8 cellular contexts compared by ENCODE assay signal in genomic region chr6:118651282-118652050, GRCh38. TPM values are rescaled to one million over a fixed set of nuclear protein-coding genes. Genes with fewer than 3 reads are reported as not detected.
DNase-seq lines count a peak whose midpoint lies in the region; ATAC-seq and TF ChIP-seq lines count a peak whose summit lies in the region.

Gene CEP85L, minus strand, starts transcription at chr6:118651591. Its CDS starts 322 bp downstream, at chr6:118651269.

- POLR2A ChIA-PET in T-cell (lab: Charles Lee), result interaction anchor here (0.6 to 1.1 kb wide), 12 partner anchors 8 to 244 kb away, joined by 3 to 5 read pairs (median 4); no protein-coding TSS in a partner anchor

- peak within 1 kb of the TSS; percentile 78 to 92 (median 90) for H3K4me3 Mint-ChIP-seq in T-cell

- TF ChIP-seq CTCF in GM13977 (IDR thresholded peaks at IDR 0.05; ENCODE audit: extremely low read depth, insufficient read depth, missing control alignments) (no peak), heart right ventricle (IDR thresholded peaks at IDR 0.05) (peak in 1 of 9 donors; percentile 3), upper lobe of left lung (IDR thresholded peaks at IDR 0.05) (peak in 2 of 6 experiments; percentile 20 to 49)

- H3K27me3 ChIP-seq in heart right ventricle (no peaks in the 10 kb centered on the region), upper lobe of left lung (no peaks in the 10 kb centered on the region)

- ATAC-seq in HG02870 (IDR thresholded peaks at IDR 0.05; ENCODE audit: unreplicated experiment) (peak; percentile 79), T-cell (replicated peaks in 1 of 4) (peak; percentile 91 to 94 (median 93)), heart right ventricle (peak; percentile 97 to 99 (median 98)), upper lobe of left lung (ENCODE audit: low FRiP score in 2 of 2) (peak; percentile 96 to 99)

- WGBS in adipose tissue, 3 donors, result 0 to 1% (median 0%) methylated on average over 51 to 77 of the region's 77 CpGs
- 1% methylated on average over 65 to 77 of the region's 77 CpGs for WGBS in heart right ventricle, 2 donors
- WGBS in upper lobe of left lung, 2 donors, result 1 to 8% methylated on average over 9 to 22 of the region's 77 CpGs

- peak within 1 kb of the TSS; percentile 71 to 98 (median 91) for H3K4me3 ChIP-seq in heart right ventricle
- H3K4me3 ChIP-seq in upper lobe of left lung, result peak within 1 kb of the TSS; percentile 71 to 93 (median 80)

- H3K9me3 ChIP-seq in heart right ventricle (no peaks in the 10 kb centered on the region), upper lobe of left lung (no peaks in the 10 kb centered on the region)

- no peak for TF ChIP-seq EP300 in upper lobe of left lung (IDR thresholded peaks at IDR 0.05)

- peak in 3 of 4 donors; percentile 64 to 86 (median 85) for TF ChIP-seq POLR2A in upper lobe of left lung (IDR thresholded peaks at IDR 0.05)

- in situ Hi-C loops in GM13977 (cut with MboI; ENCODE audit: low pct_unique_long_range_greater_than_20kb, low sequenced_read_pairs, unreplicated experiment), result no loop called here

- H3K27ac ChIP-seq in adipose tissue (ENCODE audit: low read depth, low read length) (peak within 1 kb of the TSS; percentile 21), heart right ventricle (peak within 1 kb of the TSS; percentile 89 to 99 (median 97)), upper lobe of left lung (peak within 1 kb of the TSS; percentile 96 to 99 (median 97))

- CTCF ChIA-PET in T-cell (lab: Charles Lee), result interaction anchor here (0.6 to 1.7 kb wide), 12 partner anchors 10 to 283 kb away, joined by 3 to 13 read pairs (median 4); no protein-coding TSS in a partner anchor

- H3K36me3 Mint-ChIP-seq in T-cell, result peaks cover 5% of the 10 kb centered on the region

- DNase-seq in GM13977 (ENCODE audit: low spot score) (peak; percentile 95), NCI-H146 (lab: John Stamatoyannopoulos, UW) (peak; percentile 94), T-cell (peak; percentile 75 to 94 (median 88)), heart right ventricle (peak; percentile 91 to 94), posterior vena cava (ENCODE audit: low spot score) (peak; percentile 96), upper lobe of left lung (peak; percentile 92 to 99)

- peak within 1 kb of the TSS; percentile 87 to 92 for H3K27ac Mint-ChIP-seq in T-cell

- H3K4me1 ChIP-seq in heart right ventricle (peaks cover 0 to 25% (median 21%) of the 10 kb centered on the region in 9 donors), upper lobe of left lung (peaks cover 13 to 20% (median 15%) of the 10 kb centered on the region in 4 donors)

- H3K4me1 Mint-ChIP-seq in T-cell, result peaks cover 49 to 61% (median 60%) of the 10 kb centered on the region in 3 donors

- intact Hi-C loops in heart right ventricle (cut with DNase I) (loop anchor here in 9 of 10 donors (5.0 to 10.0 kb wide), 4 partner anchors 53 to 126 kb away; no protein-coding TSS in a partner anchor), posterior vena cava (cut with DNase I) (loop anchor here in 1 of 2 donors (10.0 kb wide), 1 partner anchor 133 kb away; no protein-coding TSS in a partner anchor)

- no peaks in the 10 kb centered on the region for H3K27me3 Mint-ChIP-seq in T-cell

- H3K36me3 ChIP-seq in heart right ventricle (no peaks in the 10 kb centered on the region), upper lobe of left lung (no peaks in the 10 kb centered on the region)

- H3K9me3 Mint-ChIP-seq in T-cell, result no peaks in the 10 kb centered on the region

RNA-seq across cellular contexts. Expression of gene CEP85L, which starts in this region (rescaled TPM):
- total RNA-seq in T-cell (100 to 1,000 TPM in 1 of 5 donors, 10 to 100 TPM in 4; 49.7 to 101 (median 53.5) TPM), heart right ventricle (10 to 100 TPM in 3 of 10 donors, 1 to 10 TPM in 7; 5.4 to 19.2 (median 8.1) TPM), posterior vena cava (10 to 100 TPM; 14.0 to 15.4 TPM), upper lobe of left lung (10 to 100 TPM in 5 of 6 donors, 1 to 10 TPM in 1; 7.5 to 22.0 (median 13.0) TPM)
- polyA plus RNA-seq in adipose tissue (1 to 10 TPM; 1.0 to 2.0 (median 1.6) TPM), heart right ventricle (10 to 100 TPM in 1 of 2 donors, 1 to 10 TPM in 1; 1.0 to 11.0 TPM)

Comparison
In these comparisons a context has a peak if more than half of its experiments do, and no peak if none do; other contexts are left out.
1. Peak in every context shown above with its lines: DNase-seq, ATAC-seq, H3K4me3 ChIP-seq and H3K27ac ChIP-seq.
2. H3K27ac ChIP-seq: peak in every context shown above with its lines; median percentile 97 in heart right ventricle; 97 in upper lobe of left lung; 21 in adipose tissue.